8 cellular contexts compared by ENCODE assay signal in the genomic region with DNA sequence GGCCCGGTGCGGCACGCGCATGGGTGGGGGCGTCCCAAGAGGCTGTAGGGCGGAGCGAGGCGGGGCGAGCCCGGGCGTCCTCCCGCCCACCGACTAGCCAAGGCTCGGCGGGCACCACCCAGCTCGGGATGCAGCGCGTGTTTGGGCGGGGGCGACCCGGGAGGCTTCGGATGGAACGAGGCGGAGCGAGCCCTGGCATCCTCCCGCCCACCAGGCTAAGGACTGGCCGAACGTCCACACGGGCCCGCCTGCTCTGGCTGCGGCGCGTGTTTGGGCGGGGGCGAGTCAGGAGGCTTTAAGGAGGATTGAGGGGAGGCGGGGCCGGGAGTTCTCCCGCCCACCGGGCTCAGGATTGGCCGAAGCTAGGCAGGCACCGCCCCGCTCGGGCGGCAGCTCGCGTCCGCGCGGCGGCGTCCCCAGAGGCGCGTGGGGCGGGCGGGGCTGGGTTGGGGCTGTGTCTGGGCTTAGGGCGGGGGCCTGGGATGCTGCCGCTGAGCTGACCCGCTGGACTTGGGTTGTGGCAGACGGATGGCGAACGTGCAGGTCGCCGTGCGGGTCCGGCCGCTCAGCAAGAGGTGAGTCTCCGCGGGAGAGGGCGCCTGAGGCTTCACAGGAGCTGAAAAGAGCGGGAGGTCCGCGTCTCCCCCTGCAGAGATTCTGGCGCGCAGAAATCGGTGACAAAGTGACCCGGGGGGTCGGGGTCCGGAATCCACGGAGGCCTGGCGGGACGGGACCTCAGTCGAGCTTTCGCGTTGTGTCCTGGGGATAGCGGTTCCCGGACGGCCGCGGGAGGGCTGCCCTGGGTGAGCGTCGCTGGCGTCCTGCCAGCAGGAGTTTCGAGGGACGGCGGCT. TPM values are rescaled to one million over a fixed set of nuclear protein-coding genes. Genes with fewer than 3 reads are reported as not detected.
A peak's percentile ranks its signal among the peaks of the same experiment; 100 is the strongest.
DNase-seq lines count a peak whose midpoint lies in the region; ATAC-seq and TF ChIP-seq lines count a peak whose summit lies in the region.

Gene STARD9 (plus strand): TSS at position 419 of the 852 bp plus-strand sequence. CDS start 110 bp downstream, at position 529.

- H3K4me2 ChIP-seq in BLaER1 treated with 17β-estradiol and CSF1 and Interleukin-3, amounts not matched to agents 10 nM and 100 nM = peak within 1 kb of the TSS; percentile 71 to 97 (median 91)

- peaks cover 0 to 3% (median 0%) of the 10 kb centered on the region in 11 experiments; a peak in 3 of 22 replicates for H3K36me3 ChIP-seq in BLaER1 treated with 17β-estradiol and CSF1 and Interleukin-3, amounts not matched to agents 10 nM and 100 nM
- H3K36me3 ChIP-seq in colonic mucosa = no peaks in the 10 kb centered on the region

- ATAC-seq in GM19328 (IDR thresholded peaks at IDR 0.05; ENCODE audit: unreplicated experiment) (peak; percentile 94), HG03469 (IDR thresholded peaks at IDR 0.05; ENCODE audit: unreplicated experiment) (peak; percentile 77), left colon (peak; percentile 90)

- no peaks in the 10 kb centered on the region for H3K27me3 ChIP-seq in BLaER1 treated with 17β-estradiol and CSF1 and Interleukin-3, amounts not matched to agents 10 nM and 100 nM
- H3K27me3 ChIP-seq in colonic mucosa = no peaks in the 10 kb centered on the region

- no peak for TF ChIP-seq CTCF in colonic mucosa (IDR thresholded peaks at IDR 0.05)

- DNase-seq in NCI-H526 (lab: John Stamatoyannopoulos, UW) = peak; percentile 96 to 99
- peak; percentile 93 to 94 for DNase-seq in activated CD4-positive, alpha-beta T cell treated with anti-CD3 and anti-CD28 coated beads for 4 hours
- DNase-seq in colonic mucosa = peak; percentile 98
- DNase-seq in left colon = peak; percentile 99
- peak; percentile 91 to 92 for DNase-seq in stimulated activated CD4-positive, alpha-beta T cell treated with anti-CD3 and anti-CD28 coated beads, Interleukin-1b, Interleukin-23, amount 100 ng/mL, for 4 hours (ENCODE audit: low read depth in 2 of 2)

- intact Hi-C loops in colonic mucosa (cut with DNase I) = no loop called here
- intact Hi-C loops in left colon (cut with DNase I, micrococcal nuclease) = no loop called here

- no peaks in the 10 kb centered on the region for H3K9me3 ChIP-seq in BLaER1 treated with 17β-estradiol and CSF1 and Interleukin-3, amounts not matched to agents 10 nM and 100 nM (replicated peaks in 1 of 11)
- no peaks in the 10 kb centered on the region for H3K9me3 ChIP-seq in colonic mucosa

- H3K4me3 ChIP-seq in BLaER1 treated with 17β-estradiol and CSF1 and Interleukin-3, amounts not matched to agents 10 nM and 100 nM = peak within 1 kb of the TSS; percentile 75 to 87 (median 82)
- H3K4me3 ChIP-seq in colonic mucosa = peak within 1 kb of the TSS; percentile 65

- peaks cover 25 to 51% (median 38%) of the 10 kb centered on the region in 10 experiments for H3K4me1 ChIP-seq in BLaER1 treated with 17β-estradiol and CSF1 and Interleukin-3, amounts not matched to agents 10 nM and 100 nM
- H3K4me1 ChIP-seq in colonic mucosa = no peaks in the 10 kb centered on the region

- H4K20me1 ChIP-seq in BLaER1 treated with 17β-estradiol and CSF1 and Interleukin-3, amounts not matched to agents 10 nM and 100 nM = peaks cover 0 to 6% (median 0%) of the 10 kb centered on the region in 11 experiments; a peak in 2 of 22 replicates

- H3K9ac ChIP-seq in BLaER1 treated with 17β-estradiol and CSF1 and Interleukin-3, amounts not matched to agents 10 nM and 100 nM = peak within 1 kb of the TSS; percentile 78 to 89 (median 85)
- peak within 1 kb of the TSS; percentile 58 to 77 for H3K9ac ChIP-seq in colonic mucosa (ENCODE audit: low read depth in 2 of 2, low read length in 2 of 2)

- H3K27ac ChIP-seq in BLaER1 treated with 17β-estradiol and CSF1 and Interleukin-3, amounts not matched to agents 10 nM and 100 nM = peak within 1 kb of the TSS; percentile 29 to 87 (median 79); a peak in 21 of 22 replicates
- H3K27ac ChIP-seq in colonic mucosa = peak within 1 kb of the TSS; percentile 74

RNA-seq across cellular contexts. Expression of gene STARD9, which starts in this region (rescaled TPM):
- total RNA-seq in colonic mucosa (1 to 10 TPM; 4.7 to 5.2 TPM), left colon (1 to 10 TPM; 5.0 to 7.2 TPM)

Comparison
In these comparisons a context has a peak if more than half of its experiments do, and no peak if none do; other contexts are left out.
1. Peak in every context shown above with its lines: DNase-seq, ATAC-seq, H3K4me3 ChIP-seq and H3K27ac ChIP-seq.